14 cellular contexts compared by ENCODE assay signal in genomic region chr5:81426347-81426746, GRCh38. TPM values are rescaled to one million over a fixed set of nuclear protein-coding genes. Genes with fewer than 3 reads are reported as not detected.
A peak's percentile ranks its signal among the peaks of the same experiment; 100 is the strongest.
DNase-seq lines count a peak whose midpoint lies in the region; ATAC-seq and TF ChIP-seq lines count a peak whose summit lies in the region.
"Had no signal": no experiment of that assay in that cellular context is flagged by ENCODE, and none has a peak within 500 bp of the region (broad histone marks: within the 10 kb centered on the region; RNA-seq: fewer than 3 reads in every experiment).

No MANE protein-coding gene starts in this region.

- no peaks in the 10 kb centered on the region for H3K9me3 Mint-ChIP-seq in activated naive CD4-positive, alpha-beta T cell treated with anti-CD3 and anti-CD28 coated beads, Interleukin-2, amount 50 U/mL, for 24 hours
- H3K9me3 Mint-ChIP-seq in activated naive CD4-positive, alpha-beta T cell treated with anti-CD3 and anti-CD28 coated beads for 36 hours, result no peaks in the 10 kb centered on the region
- H3K9me3 Mint-ChIP-seq in memory B cell, result no peaks in the 10 kb centered on the region
- H3K9me3 Mint-ChIP-seq: activated CD8-positive, alpha-beta T cell treated with anti-CD3 and anti-CD28 coated beads for 36 hours had no signal

- H3K36me3 ChIP-seq in breast epithelium, result no peaks in the 10 kb centered on the region
- H3K36me3 ChIP-seq in uterus, result no peaks in the 10 kb centered on the region
- H3K36me3 ChIP-seq: transverse colon had no signal

- no peak for DNase-seq in activated naive CD4-positive, alpha-beta T cell treated with anti-CD3 and anti-CD28 coated beads for 36 hours
- no peak for DNase-seq in breast epithelium (ENCODE audit: low spot score in 2 of 2)
- no peak for DNase-seq in memory B cell (ENCODE audit: low spot score in 2 of 2)
- DNase-seq in uterus, result no peak
- DNase-seq in activated gamma-delta T cell (lab: John Stamatoyannopoulos, UW), result no peak
- DNase-seq in retina, result no peak
- DNase-seq: activated CD8-positive, alpha-beta T cell treated with anti-CD3 and anti-CD28 coated beads for 36 hours; activated effector memory CD4-positive, alpha-beta T cell treated with Interleukin-2 at 50 U/mL for 16 hours; GDM1; SHP77; transverse colon had no signal

- no peaks in the 10 kb centered on the region for H3K27me3 Mint-ChIP-seq in activated naive CD4-positive, alpha-beta T cell treated with anti-CD3 and anti-CD28 coated beads, Interleukin-2, amount 50 U/mL, for 24 hours
- no peaks in the 10 kb centered on the region for H3K27me3 Mint-ChIP-seq in activated naive CD4-positive, alpha-beta T cell treated with anti-CD3 and anti-CD28 coated beads for 36 hours (ENCODE audit: low read depth)
- H3K27me3 Mint-ChIP-seq in memory B cell, result no peaks in the 10 kb centered on the region
- H3K27me3 Mint-ChIP-seq: activated CD8-positive, alpha-beta T cell treated with anti-CD3 and anti-CD28 coated beads for 36 hours had no signal

- no peaks in the 10 kb centered on the region for H3K27me3 ChIP-seq in breast epithelium
- H3K27me3 ChIP-seq in uterus, result no peaks in the 10 kb centered on the region
- H3K27me3 ChIP-seq: transverse colon had no signal

- TF ChIP-seq POLR2A in breast epithelium (IDR thresholded peaks at IDR 0.05) (no peak), uterus (IDR thresholded peaks at IDR 0.05) (no peak)

- H3K4me1 Mint-ChIP-seq in activated naive CD4-positive, alpha-beta T cell treated with anti-CD3 and anti-CD28 coated beads, Interleukin-2, amount 50 U/mL, for 24 hours, result peaks cover 12% of the 10 kb centered on the region
- H3K4me1 Mint-ChIP-seq in activated naive CD4-positive, alpha-beta T cell treated with anti-CD3 and anti-CD28 coated beads for 36 hours (ENCODE audit: low read depth), result peaks cover 12% of the 10 kb centered on the region
- H3K4me1 Mint-ChIP-seq in memory B cell, result no peaks in the 10 kb centered on the region

- H3K4me3 ChIP-seq in breast epithelium, result no peak overlapping the region
- no peak overlapping the region for H3K4me3 ChIP-seq in uterus
- H3K4me3 ChIP-seq: A549, transverse colon had no signal

- H3K27ac ChIP-seq in breast epithelium (peak overlapping the region; percentile 41 to 59), uterus (peak overlapping the region; percentile 56 to 57)
- H3K27ac ChIP-seq: A549 had no signal

- CTCF ChIA-PET in activated naive CD4-positive, alpha-beta T cell treated with anti-CD3 and anti-CD28 coated beads for 36 hours (lab: Charles Lee), result interaction anchor here (0.6 to 3.3 kb wide), 11 partner anchors 12 to 1714 kb away, joined by 3 to 18 read pairs (median 5); no protein-coding TSS in a partner anchor

- H3K4me3 Mint-ChIP-seq in activated naive CD4-positive, alpha-beta T cell treated with anti-CD3 and anti-CD28 coated beads, Interleukin-2, amount 50 U/mL, for 24 hours, result no peak overlapping the region
- no peak overlapping the region for H3K4me3 Mint-ChIP-seq in activated naive CD4-positive, alpha-beta T cell treated with anti-CD3 and anti-CD28 coated beads for 36 hours
- no peak overlapping the region for H3K4me3 Mint-ChIP-seq in memory B cell
- H3K4me3 Mint-ChIP-seq: activated CD8-positive, alpha-beta T cell treated with anti-CD3 and anti-CD28 coated beads for 36 hours had no signal

- no peaks in the 10 kb centered on the region for H3K36me3 Mint-ChIP-seq in activated naive CD4-positive, alpha-beta T cell treated with anti-CD3 and anti-CD28 coated beads, Interleukin-2, amount 50 U/mL, for 24 hours
- H3K36me3 Mint-ChIP-seq in activated naive CD4-positive, alpha-beta T cell treated with anti-CD3 and anti-CD28 coated beads for 36 hours (ENCODE audit: low read depth), result no peaks in the 10 kb centered on the region
- no peaks in the 10 kb centered on the region for H3K36me3 Mint-ChIP-seq in memory B cell

- TF ChIP-seq CTCF in breast epithelium (IDR thresholded peaks at IDR 0.05) (no peak), uterus (IDR thresholded peaks at IDR 0.05) (no peak)

- no peak for ATAC-seq in memory B cell (ENCODE audit: low read depth)
- no peak for ATAC-seq in GM21723 (IDR thresholded peaks at IDR 0.05; ENCODE audit: unreplicated experiment)

- H3K27ac Mint-ChIP-seq in activated naive CD4-positive, alpha-beta T cell treated with anti-CD3 and anti-CD28 coated beads, Interleukin-2, amount 50 U/mL, for 24 hours, result peak overlapping the region; percentile 1
- H3K27ac Mint-ChIP-seq in activated naive CD4-positive, alpha-beta T cell treated with anti-CD3 and anti-CD28 coated beads for 36 hours, result no peak overlapping the region
- H3K27ac Mint-ChIP-seq in memory B cell, result peak overlapping the region; percentile 59
- H3K27ac Mint-ChIP-seq: activated CD8-positive, alpha-beta T cell treated with anti-CD3 and anti-CD28 coated beads for 36 hours had no signal

- no peaks in the 10 kb centered on the region for H3K9me3 ChIP-seq in breast epithelium
- no peaks in the 10 kb centered on the region for H3K9me3 ChIP-seq in uterus
- H3K9me3 ChIP-seq: A549, transverse colon had no signal

- H3K4me1 ChIP-seq in breast epithelium (peaks cover 0 to 7% of the 10 kb centered on the region in 2 donors), uterus (peaks cover 3 to 4% of the 10 kb centered on the region in 2 donors)

- intact Hi-C loops in activated naive CD4-positive, alpha-beta T cell treated with anti-CD3 and anti-CD28 coated beads for 36 hours (cut with micrococcal nuclease), result loop anchor here (5.0 kb wide), 1 partner anchor 851 kb away; the partner anchor contains the start of gene RPS23
- intact Hi-C loops in breast epithelium (cut with DNase I; ENCODE audit: low total_unique reads), result no loop called here
- intact Hi-C loops in uterus (cut with DNase I; ENCODE audit: low total_unique reads), result no loop called here

RNA-seq across cellular contexts. Expression of gene ACOT12, which starts 32.4 kb away (rescaled TPM):
- total RNA-seq in activated naive CD4-positive, alpha-beta T cell treated with anti-CD3 and anti-CD28 coated beads for 36 hours, result not detected
- total RNA-seq in breast epithelium, result not detected
- under 1 TPM in 1 of 4 donors, not detected in 3; 0.55 TPM for total RNA-seq in uterus
- total RNA-seq: activated CD8-positive, alpha-beta T cell treated with anti-CD3 and anti-CD28 coated beads for 36 hours; transverse colon had no signal
